Comparison of ENCODE assay signal across 12 cellular contexts in the genomic region with DNA sequence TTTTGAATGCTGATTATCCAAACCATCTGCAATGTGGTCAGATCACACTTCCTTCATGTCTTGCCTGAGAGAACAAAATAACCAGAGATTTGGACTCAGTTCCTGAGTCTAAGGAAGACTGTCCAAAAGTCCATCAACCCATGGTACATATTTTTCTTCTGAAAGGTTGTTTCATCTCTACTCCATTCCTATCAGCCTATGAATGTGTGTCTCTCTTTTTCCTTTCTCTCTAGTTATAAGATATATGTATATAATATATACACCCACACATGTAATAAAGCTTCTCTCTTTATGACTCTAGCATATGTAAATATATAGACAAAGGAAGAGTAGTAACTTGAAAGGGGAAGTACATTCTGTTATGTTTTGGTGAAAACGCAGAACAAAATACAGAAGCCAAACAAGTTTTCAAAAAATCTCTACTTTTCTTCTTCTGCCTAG.
DNase-seq lines count a peak whose midpoint lies in the region; ATAC-seq and TF ChIP-seq lines count a peak whose summit lies in the region.
"Had no signal": no experiment of that assay in that cellular context is flagged by ENCODE, and none has a peak within 500 bp of the region (broad histone marks: within the 10 kb centered on the region; RNA-seq: fewer than 3 reads in every experiment).

No MANE protein-coding gene starts in this region.

- H3K27ac ChIP-seq in heart right ventricle: peak overlapping the region in 2 of 10 donors; percentile 17 to 65
- H3K27ac ChIP-seq in right atrium auricular region: no peak overlapping the region
- H3K27ac ChIP-seq in upper lobe of right lung: peak overlapping the region; percentile 34
- no peak overlapping the region for H3K27ac ChIP-seq in gastrocnemius medialis
- H3K27ac ChIP-seq: A549 had no signal

- ATAC-seq in heart right ventricle (peak in 6 of 8 donors; percentile 12 to 63 (median 46)), HG03025 (IDR thresholded peaks at IDR 0.05; ENCODE audit: low FRiP score, unreplicated experiment) (peak; percentile 99), upper lobe of right lung (peak; percentile 74), gastrocnemius medialis (no peak)
- ATAC-seq: A549; activated T-cell treated with anti-CD3 and anti-CD28 coated beads, Interleukin-2, amount 50 U/mL, for 4 hours had no signal

- 73 to 80% methylated on average over 1 of the region's 1 CpG for WGBS in heart right ventricle, 2 donors

- in situ Hi-C loops in gastrocnemius medialis (cut with MboI; ENCODE audit: low sequenced_read_pairs in 4 of 4): no loop called here

- TF ChIP-seq CTCF in heart right ventricle (IDR thresholded peaks at IDR 0.05): no peak
- TF ChIP-seq CTCF in right atrium auricular region (IDR thresholded peaks at IDR 0.05): no peak
- TF ChIP-seq CTCF in upper lobe of right lung (IDR thresholded peaks at IDR 0.05): no peak
- TF ChIP-seq CTCF in gastrocnemius medialis (IDR thresholded peaks at IDR 0.05 in 4 of 5, conservative IDR thresholded peaks at IDR 0.05 in 1 of 5): no peak

- no peak for TF ChIP-seq POLR2A in gastrocnemius medialis (IDR thresholded peaks at IDR 0.05)

- no peak overlapping the region for H3K4me3 ChIP-seq in heart right ventricle
- no peak overlapping the region for H3K4me3 ChIP-seq in right atrium auricular region
- no peak overlapping the region for H3K4me3 ChIP-seq in upper lobe of right lung
- no peak overlapping the region for H3K4me3 ChIP-seq in gastrocnemius medialis
- H3K4me3 ChIP-seq: A549 had no signal

- H3K4me1 ChIP-seq in heart right ventricle (peaks cover 0 to 47% (median 0%) of the 10 kb centered on the region in 9 donors), right atrium auricular region (peaks cover 0 to 4% of the 10 kb centered on the region in 2 donors), upper lobe of right lung (no peaks in the 10 kb centered on the region), gastrocnemius medialis (no peaks in the 10 kb centered on the region)
- H3K4me1 ChIP-seq: A549 had no signal

- H3K27me3 ChIP-seq in heart right ventricle (no peaks in the 10 kb centered on the region), right atrium auricular region (no peaks in the 10 kb centered on the region), upper lobe of right lung (no peaks in the 10 kb centered on the region), gastrocnemius medialis (no peaks in the 10 kb centered on the region)

- no peak for DNase-seq in heart right ventricle
- DNase-seq in right atrium auricular region (ENCODE audit: low spot score): no peak
- peak; percentile 29 for DNase-seq in OCI-M1 (lab: John Stamatoyannopoulos, UW)
- no peak for DNase-seq in upper lobe of right lung
- no peak for DNase-seq in gastrocnemius medialis
- DNase-seq in effector CD4-positive, alpha-beta T cell: no peak
- no peak for DNase-seq in activated CD8-positive, alpha-beta memory T cell treated with anti-CD3 and anti-CD28 coated beads, Interleukin-2, amount 50 U/mL, for 4 hours
- DNase-seq: activated T-cell treated with anti-CD3 and anti-CD28 coated beads, Interleukin-2, amount 50 U/mL, for 4 hours; naive thymus-derived CD8-positive, alpha-beta T cell; NCI-H82 had no signal

- H3K36me3 ChIP-seq in heart right ventricle (no peaks in the 10 kb centered on the region), right atrium auricular region (no peaks in the 10 kb centered on the region), upper lobe of right lung (no peaks in the 10 kb centered on the region), gastrocnemius medialis (no peaks in the 10 kb centered on the region)

- H3K9me3 ChIP-seq in heart right ventricle (no peaks in the 10 kb centered on the region), right atrium auricular region (no peaks in the 10 kb centered on the region), upper lobe of right lung (no peaks in the 10 kb centered on the region), gastrocnemius medialis (no peaks in the 10 kb centered on the region)
- H3K9me3 ChIP-seq: A549 had no signal

- intact Hi-C loops in heart right ventricle (cut with DNase I) (no loop called here), upper lobe of right lung (cut with DNase I) (no loop called here), gastrocnemius medialis (cut with DNase I; ENCODE audit: low total_unique reads) (no loop called here)

Comparison
In these comparisons a context has a peak if more than half of its experiments do, and no peak if none do; other contexts are left out.
1. ATAC-seq: peak in heart right ventricle (6 of 8), HG03025 (single experiment) and upper lobe of right lung (single experiment); none in gastrocnemius medialis (0 of 2).